In genomic region chr17:21283482-21284318, GRCh38 we compare ENCODE assay signal across 8 cellular contexts. TPM values are rescaled to one million over a fixed set of nuclear protein-coding genes. Genes with fewer than 3 reads are reported as not detected.
A peak's percentile ranks its signal among the peaks of the same experiment; 100 is the strongest.
DNase-seq lines count a peak whose midpoint lies in the region; ATAC-seq and FAIRE-seq lines count a peak whose summit lies in the region.

No MANE protein-coding gene starts in this region.

- no peak overlapping the region for H3K27ac ChIP-seq in iPS DF 6.9 (ENCODE audit: low read length)
- H3K27ac ChIP-seq in small intestine (ENCODE audit: low read depth in 1 of 2, low read length in 1 of 2): peak overlapping the region in 1 of 2 donors; percentile 41

- peak; percentile 57 for DNase-seq in stimulated activated naive CD4-positive, alpha-beta T cell treated with Interleukin-2 at 50 U/mL for 16 hours (lab: John Stamatoyannopoulos, UW)
- no peak for DNase-seq in stimulated activated naive CD4-positive, alpha-beta T cell (lab: John Stamatoyannopoulos, UW)
- DNase-seq in activated T-helper 1 cell treated with anti-CD3 and anti-CD28 coated beads, Interleukin-12 subunit alpha, Interleukin-12 subunit beta, Interleukin-2, Interleukin-4 antibody, amounts not matched to agents 30 ng/mL and 10 ng/mL and 1 ng/mL, durations not matched to agents 14 hours and 24 hours and 36 hours (ENCODE audit: low spot score): no peak
- no peak for DNase-seq in iPS DF 6.9 (ENCODE audit: low read depth, low spot score)
- no peak for DNase-seq in small intestine
- no peak for DNase-seq in NCI-H1092 treated with DMSO at 0.1 percent for 48 hours (lab: John Stamatoyannopoulos, UW)
- DNase-seq in NCI-H2171 treated with DMSO at 0.1 percent for 48 hours (lab: John Stamatoyannopoulos, UW): no peak

- H3K4me3 Mint-ChIP-seq in activated T-helper 1 cell treated with anti-CD3 and anti-CD28 coated beads, Interleukin-12 subunit alpha, Interleukin-12 subunit beta, Interleukin-2, Interleukin-4 antibody, amounts not matched to agents 30 ng/mL and 10 ng/mL and 1 ng/mL, durations not matched to agents 14 hours and 24 hours and 36 hours: peak overlapping the region; percentile 100

- peaks cover 41% of the 10 kb centered on the region for H3K4me1 Mint-ChIP-seq in activated T-helper 1 cell treated with anti-CD3 and anti-CD28 coated beads, Interleukin-12 subunit alpha, Interleukin-12 subunit beta, Interleukin-2, Interleukin-4 antibody, amounts not matched to agents 30 ng/mL and 10 ng/mL and 1 ng/mL, durations not matched to agents 14 hours and 24 hours and 36 hours (ENCODE audit: low read depth)

- no peak for FAIRE-seq in small intestine (lab: Jason Lieb, UNC)

- peaks cover 19% of the 10 kb centered on the region for H3K36me3 Mint-ChIP-seq in activated T-helper 1 cell treated with anti-CD3 and anti-CD28 coated beads, Interleukin-12 subunit alpha, Interleukin-12 subunit beta, Interleukin-2, Interleukin-4 antibody, amounts not matched to agents 30 ng/mL and 10 ng/mL and 1 ng/mL, durations not matched to agents 14 hours and 24 hours and 36 hours (ENCODE audit: low read depth)

- H3K4me3 ChIP-seq in iPS DF 6.9 (ENCODE audit: low read length) (peak overlapping the region; percentile 32; the same call in 1 of the 2 replicates), small intestine (ENCODE audit: low read depth in 1 of 2, low read length in 2 of 2) (peak overlapping the region; percentile 44 to 63)

- H3K36me3 ChIP-seq in iPS DF 6.9 (ENCODE audit: control insufficient read depth, insufficient read depth, low read length): no peaks in the 10 kb centered on the region
- no peaks in the 10 kb centered on the region for H3K36me3 ChIP-seq in small intestine (ENCODE audit: control insufficient read depth in 2 of 2, insufficient read depth in 2 of 2, low read length in 2 of 2)

- H3K27me3 ChIP-seq in iPS DF 6.9 (ENCODE audit: control insufficient read depth, insufficient read depth, low read length) (no peaks in the 10 kb centered on the region; the same call in 1 of the 2 replicates), small intestine (ENCODE audit: control insufficient read depth in 2 of 2, insufficient read depth in 2 of 2, low read length in 2 of 2) (no peaks in the 10 kb centered on the region)

- intact Hi-C loops in activated T-helper 1 cell treated with anti-CD3 and anti-CD28 coated beads, Interleukin-12 subunit alpha, Interleukin-12 subunit beta, Interleukin-2, Interleukin-4 antibody, amounts not matched to agents 30 ng/mL and 10 ng/mL and 1 ng/mL, durations not matched to agents 14 hours and 24 hours and 36 hours (cut with micrococcal nuclease): loop anchor here (1.0 to 10.0 kb wide), 10 partner anchors 8 to 1309 kb away; partner anchors contain the start of genes AKAP10, DHRS7B, NATD1 and TMEM11

- H3K9me3 ChIP-seq in iPS DF 6.9 (ENCODE audit: control insufficient read depth, insufficient read depth, low read length): no peaks in the 10 kb centered on the region
- H3K9me3 ChIP-seq in small intestine (ENCODE audit: control insufficient read depth, low read depth): no peaks in the 10 kb centered on the region

- H3K27ac Mint-ChIP-seq in activated T-helper 1 cell treated with anti-CD3 and anti-CD28 coated beads, Interleukin-12 subunit alpha, Interleukin-12 subunit beta, Interleukin-2, Interleukin-4 antibody, amounts not matched to agents 30 ng/mL and 10 ng/mL and 1 ng/mL, durations not matched to agents 14 hours and 24 hours and 36 hours: peak overlapping the region; percentile 29

- H3K4me1 ChIP-seq in iPS DF 6.9 (ENCODE audit: control insufficient read depth, insufficient read depth, low read length): no peaks in the 10 kb centered on the region; the same call in 1 of the 2 replicates
- peaks cover 6 to 9% of the 10 kb centered on the region in 2 donors for H3K4me1 ChIP-seq in small intestine (ENCODE audit: control insufficient read depth in 2 of 2, insufficient read depth in 1 of 2, low read depth in 1 of 2, low read length in 1 of 2)

- ATAC-seq in HG03196 (IDR thresholded peaks at IDR 0.05; ENCODE audit: unreplicated experiment): peak; percentile 0

- H3K9me3 Mint-ChIP-seq in activated T-helper 1 cell treated with anti-CD3 and anti-CD28 coated beads, Interleukin-12 subunit alpha, Interleukin-12 subunit beta, Interleukin-2, Interleukin-4 antibody, amounts not matched to agents 30 ng/mL and 10 ng/mL and 1 ng/mL, durations not matched to agents 14 hours and 24 hours and 36 hours: no peaks in the 10 kb centered on the region

- H3K27me3 Mint-ChIP-seq in activated T-helper 1 cell treated with anti-CD3 and anti-CD28 coated beads, Interleukin-12 subunit alpha, Interleukin-12 subunit beta, Interleukin-2, Interleukin-4 antibody, amounts not matched to agents 30 ng/mL and 10 ng/mL and 1 ng/mL, durations not matched to agents 14 hours and 24 hours and 36 hours (ENCODE audit: insufficient read depth): peaks cover 5% of the 10 kb centered on the region

- no CpG with 5 or more reads among the region's 49 CpGs for WGBS in iPS DF 6.9 (ENCODE audit: insufficient coverage, insufficient read length)
- 13 to 17% (median 17%) methylated on average over 45 to 49 of the region's 49 CpGs for WGBS in small intestine, 3 donors

RNA-seq across cellular contexts. Expression of gene MAP2K3, which starts 0.8 kb away (rescaled TPM):
- total RNA-seq in activated T-helper 1 cell treated with anti-CD3 and anti-CD28 coated beads, Interleukin-12 subunit alpha, Interleukin-12 subunit beta, Interleukin-2, Interleukin-4 antibody, amounts not matched to agents 30 ng/mL and 10 ng/mL and 1 ng/mL, durations not matched to agents 14 hours and 24 hours and 36 hours: 177 and 185 TPM in 2 replicates
- 10 to 100 TPM; 49.7 to 98.2 (median 97.8) TPM for polyA plus RNA-seq in small intestine

RNA-seq across cellular contexts. Expression of gene NATD1, which starts 30.5 kb away (rescaled TPM):
- 1.6 and 1.7 TPM in 2 replicates for total RNA-seq in activated T-helper 1 cell treated with anti-CD3 and anti-CD28 coated beads, Interleukin-12 subunit alpha, Interleukin-12 subunit beta, Interleukin-2, Interleukin-4 antibody, amounts not matched to agents 30 ng/mL and 10 ng/mL and 1 ng/mL, durations not matched to agents 14 hours and 24 hours and 36 hours
- 1 to 10 TPM; 2.4 to 2.9 (median 2.8) TPM for polyA plus RNA-seq in small intestine
